Comparison of ENCODE assay signal across 21 cellular contexts in the genomic region with DNA sequence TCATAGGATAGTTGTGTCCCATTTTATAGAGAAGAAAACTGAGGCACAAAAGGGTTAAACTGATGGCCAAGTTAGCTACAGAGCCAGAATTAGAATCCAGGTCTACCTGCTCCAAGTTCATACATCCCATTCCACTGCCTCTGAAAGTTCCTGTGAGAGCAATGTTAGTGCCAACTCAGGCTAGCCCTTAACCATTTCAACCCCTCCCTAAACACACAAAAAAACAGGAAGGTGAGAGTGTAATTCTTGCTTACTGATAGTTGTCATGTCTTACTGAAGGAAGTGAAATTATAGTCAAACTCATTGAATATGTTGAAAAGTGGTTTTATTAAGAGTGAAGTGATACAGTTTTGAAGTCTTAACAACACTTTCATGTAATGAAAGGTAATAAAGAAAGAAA.
DNase-seq lines count a peak whose midpoint lies in the region; ATAC-seq lines count a peak whose summit lies in the region.
"Had no signal": no experiment of that assay in that cellular context is flagged by ENCODE, and none has a peak within 500 bp of the region (broad histone marks: within the 10 kb centered on the region; RNA-seq: fewer than 3 reads in every experiment).

No MANE protein-coding gene starts in this region.

- H3K4me1 Mint-ChIP-seq in T-helper 2 cell treated with Interferon-gamma antibody and Interleukin-4, amounts not matched to agents 5 μg/mL and 100 μg/mL, for 36 hours (ENCODE audit: low read depth): peaks cover 28% of the 10 kb centered on the region

- H3K36me3 Mint-ChIP-seq in T-helper 2 cell treated with Interferon-gamma antibody and Interleukin-4, amounts not matched to agents 5 μg/mL and 100 μg/mL, for 36 hours (ENCODE audit: low read depth): peaks cover 19% of the 10 kb centered on the region
- H3K36me3 Mint-ChIP-seq: CD4-positive, CD25-positive, alpha-beta regulatory T cell had no signal

- H3K27ac ChIP-seq in skin epidermis: peak overlapping the region in 14 of 21 experiments; percentile 11 to 79 (median 50)
- H3K27ac ChIP-seq: adrenal gland, left ventricle myocardium inferior, prostate gland had no signal

- no peak overlapping the region for H3K27ac Mint-ChIP-seq in T-helper 2 cell treated with Interferon-gamma antibody and Interleukin-4, amounts not matched to agents 5 μg/mL and 100 μg/mL, for 36 hours
- H3K27ac Mint-ChIP-seq: activated CD4-positive, alpha-beta T cell treated with anti-CD3 and anti-CD28 coated beads, Interleukin-2, amount 10 ng/mL, durations not matched to agents 7 days and 5 days; CD4-positive, CD25-positive, alpha-beta regulatory T cell had no signal

- DNase-seq in T-helper 2 cell treated with Interferon-gamma antibody and Interleukin-4, amounts not matched to agents 5 μg/mL and 100 μg/mL, for 36 hours (ENCODE audit: low spot score): no peak
- DNase-seq in T-helper 2 cell (no peak), NAMALWA (ENCODE audit: low spot score) (peak; percentile 11), SIG-M5 treated with dmso at 0.1 percent for 504 hours (lab: John Stamatoyannopoulos, UW; ENCODE audit: unreplicated experiment) (peak; percentile 48), 8988T (no peak), NCI-H2081 treated with DMSO at 0.1 percent for 48 hours (lab: John Stamatoyannopoulos, UW) (no peak)
- DNase-seq: activated CD8-positive, alpha-beta memory T cell treated with anti-CD3 and anti-CD28 coated beads, Interleukin-2, amount 50 U/mL, for 4 hours; activated effector memory CD4-positive, alpha-beta T cell treated with Interleukin-2 at 50 U/mL for 16 hours; adrenal gland; central memory CD4-positive, alpha-beta T cell; glutamatergic neuron; KG1; left ventricle myocardium inferior; NCI-H1105; NCI-H526; stimulated activated CD4-positive, alpha-beta T cell treated with anti-CD3 and anti-CD28 coated beads, Interleukin-4, amount 100 ng/mL, for 1 hour had no signal

- H3K27me3 Mint-ChIP-seq in T-helper 2 cell treated with Interferon-gamma antibody and Interleukin-4, amounts not matched to agents 5 μg/mL and 100 μg/mL, for 36 hours (ENCODE audit: low read depth): peaks cover 18% of the 10 kb centered on the region

- no peak for ATAC-seq in GM19035 (IDR thresholded peaks at IDR 0.05; ENCODE audit: unreplicated experiment)

- H3K4me3 ChIP-seq in skin epidermis: no peak overlapping the region
- H3K4me3 ChIP-seq: adrenal gland, left ventricle myocardium inferior, prostate gland had no signal

- peak overlapping the region; percentile 10 for H3K4me3 Mint-ChIP-seq in T-helper 2 cell treated with Interferon-gamma antibody and Interleukin-4, amounts not matched to agents 5 μg/mL and 100 μg/mL, for 36 hours

- H3K9me3 Mint-ChIP-seq in T-helper 2 cell treated with Interferon-gamma antibody and Interleukin-4, amounts not matched to agents 5 μg/mL and 100 μg/mL, for 36 hours: peaks cover 10% of the 10 kb centered on the region
- H3K9me3 Mint-ChIP-seq: activated CD4-positive, alpha-beta T cell treated with anti-CD3 and anti-CD28 coated beads, Interleukin-2, amount 10 ng/mL, durations not matched to agents 7 days and 5 days had no signal

Comparison
In these comparisons a context has a peak if more than half of its experiments do, and no peak if none do; other contexts are left out.
1. DNase-seq: peak in NAMALWA (single experiment) and SIG-M5 treated with dmso at 0.1 percent for 504 hours (single experiment); none in T-helper 2 cell treated with Interferon-gamma antibody and Interleukin-4, amounts not matched to agents 5 μg/mL and 100 μg/mL, for 36 hours (single experiment), T-helper 2 cell (0 of 5), 8988T (single experiment) and NCI-H2081 treated with DMSO at 0.1 percent for 48 hours (single experiment).